ENCODE assay signal across 24 cellular contexts in genomic region chr9:21482213-21482612, GRCh38. TPM values are rescaled to one million over a fixed set of nuclear protein-coding genes. Genes with fewer than 3 reads are reported as not detected.
DNase-seq lines count a peak whose midpoint lies in the region; ATAC-seq, FAIRE-seq and TF ChIP-seq lines count a peak whose summit lies in the region.
"Had no signal": no experiment of that assay in that cellular context is flagged by ENCODE, and none has a peak within 500 bp of the region (broad histone marks: within the 10 kb centered on the region; RNA-seq: fewer than 3 reads in every experiment).

TSS of gene IFNE (minus strand) at chr9:21482313. CDS start at chr9:21481694, 619 bp downstream.

- CTCF ChIA-PET in GM12878 (lab: Yijun Ruan, JAX), result interaction anchor here (1.8 kb wide), 1 partner anchor 16 kb away, joined by 4 read pairs; no protein-coding TSS in a partner anchor

- no peak for ATAC-seq in GM12878
- ATAC-seq in thoracic aorta (ENCODE audit: insufficient number of reproducible peaks, low FRiP score, low read depth), result no peak
- ATAC-seq: A549 had no signal

- RAD21 ChIA-PET in GM12878 (lab: Charles Lee; ENCODE audit: unreplicated experiment), result no interaction called here

- in situ Hi-C loops in GM12878 (cut with MboI), result no loop called here

- H3K4me3 ChIP-seq in BLaER1 (no peak within 1 kb of the TSS), HL-60 (replicated peaks; ENCODE audit: insufficient read depth, low read length) (no peak within 1 kb of the TSS; the same call in 1 of the 2 replicates), GM12878 (no peak within 1 kb of the TSS), thoracic aorta (peak within 1 kb of the TSS; percentile 14)
- H3K4me3 ChIP-seq: A549, MG63, Peyer's patch, SJSA1 had no signal

- WGBS in GM12878 (ENCODE audit: insufficient coverage, insufficient replicate concordance, low lambda C conversion rate, missing lambda C conversion rate), result 28% methylated on average over 2 of the region's 2 CpGs

- H3K4me1 ChIP-seq in BLaER1, result peaks cover 8% of the 10 kb centered on the region; the same call in 1 of the 2 replicates
- H3K4me1 ChIP-seq in GM12878 (ENCODE audit: control insufficient read depth, insufficient read depth, low read length), result peaks cover 3% of the 10 kb centered on the region; the same call in 1 of the 2 replicates
- H3K4me1 ChIP-seq in thoracic aorta (ENCODE audit: control insufficient read depth in 1 of 2, low read depth in 2 of 2), result no peaks in the 10 kb centered on the region
- H3K4me1 ChIP-seq: A549, Peyer's patch had no signal

- H3K27ac ChIP-seq in BLaER1 (no peak within 1 kb of the TSS), HL-60 (replicated peaks) (peak within 1 kb of the TSS; percentile 50), GM12878 (ENCODE audit: control insufficient read depth, insufficient read depth) (no peak within 1 kb of the TSS), thoracic aorta (no peak within 1 kb of the TSS)
- H3K27ac ChIP-seq: A549, Peyer's patch, SJSA1 had no signal

- no TSS peak for BruUV-seq in GM12878 (replicated peaks; lab: Mats Ljungman, UMichigan)

- no peak for TF ChIP-seq RAD21 in GM12878 (IDR thresholded peaks at IDR 0.05; ENCODE audit: insufficient read depth, low read depth, low read length)

- H3K27me3 ChIP-seq in BLaER1 (no peaks in the 10 kb centered on the region), HL-60 (ENCODE audit: insufficient read depth, poor library complexity, severe bottlenecking) (no peaks in the 10 kb centered on the region), GM12878 (replicated peaks in 1 of 2; ENCODE audit: control insufficient read depth in 2 of 2, insufficient read depth in 2 of 2, low read length in 1 of 2) (no peaks in the 10 kb centered on the region; a peak in 1 of 4 replicates), thoracic aorta (replicated peaks; ENCODE audit: insufficient read depth) (no peaks in the 10 kb centered on the region)
- H3K27me3 ChIP-seq: MG63, Peyer's patch, SJSA1 had no signal

- TF ChIP-seq POLR2A in GM12878 (IDR thresholded peaks at IDR 0.05; ENCODE audit: low read depth, low read length), result no peak

- no peak within 1 kb of the TSS; the same call in 1 of the 2 replicates for H2AFZ ChIP-seq in GM12878 (ENCODE audit: control insufficient read depth, low read depth, low read length)

- H3K9me3 ChIP-seq in BLaER1, result peaks cover 5% of the 10 kb centered on the region; the same call in 1 of the 2 replicates
- no peaks in the 10 kb centered on the region for H3K9me3 ChIP-seq in GM12878 (replicated peaks; ENCODE audit: control insufficient read depth, insufficient read depth, low read length)
- peaks cover 3% of the 10 kb centered on the region for H3K9me3 ChIP-seq in thoracic aorta
- H3K9me3 ChIP-seq: Peyer's patch, SJSA1 had no signal

- no peak for TF ChIP-seq EP300 in GM12878 (IDR thresholded peaks at IDR 0.05; ENCODE audit: borderline replicate concordance in 1 of 2, control insufficient read depth in 1 of 2, low read depth in 2 of 2, low read length in 2 of 2)

- H3K9ac ChIP-seq in BLaER1, result no peak within 1 kb of the TSS
- no peak within 1 kb of the TSS for H3K9ac ChIP-seq in GM12878 (ENCODE audit: control insufficient read depth, insufficient read depth, low read length)

- H4K20me1 ChIP-seq in BLaER1 (no peaks in the 10 kb centered on the region), GM12878 (ENCODE audit: control insufficient read depth, insufficient read depth) (no peaks in the 10 kb centered on the region)

- POLR2A ChIA-PET in GM12878 (lab: Charles Lee), result no interaction called here

- no peak for DNase-seq in HL-60 (ENCODE audit: low read depth in 1 of 2, low spot score in 1 of 2)
- DNase-seq in GM12878 (ENCODE audit: low read depth, low spot score), result no peak
- DNase-seq in thoracic aorta (ENCODE audit: low spot score), result no peak
- no peak for DNase-seq in HK-2 (ENCODE audit: unreplicated experiment)
- no peak for DNase-seq in SHP77 treated with DMSO at 0.1 percent for 48 hours (lab: John Stamatoyannopoulos, UW)
- DNase-seq in NCI-H1092 (lab: John Stamatoyannopoulos, UW), result no peak
- DNase-seq: CD4-positive, CD25-positive, alpha-beta regulatory T cell; DMS153; DND-41; H7; MG63; NCI-H1048; NCI-H1417 treated with DMSO at 0.1 percent for 48 hours; NCI-H1694 treated with DMSO at 0.1 percent for 48 hours; NCI-H2081 treated with DMSO at 0.1 percent for 48 hours; NCI-H2171; NCI-H226; NCI-H510A; NCI-H69; Peyer's patch had no signal

- peak within 1 kb of the TSS; percentile 34; the same call in 1 of the 2 replicates for H3K4me2 ChIP-seq in BLaER1
- H3K4me2 ChIP-seq in GM12878 (ENCODE audit: control insufficient read depth, insufficient read depth), result peak within 1 kb of the TSS; percentile 21; the same call in 1 of the 2 replicates
- H3K4me2 ChIP-seq: A549 had no signal

- intact Hi-C loops in GM12878 (cut with micrococcal nuclease; ENCODE audit: unreplicated experiment), result loop anchor here (5.0 kb wide), 1 partner anchor 225 kb away; no protein-coding TSS in a partner anchor

- SMC1A ChIA-PET in GM12878 (lab: Charles Lee; ENCODE audit: uncharacterized antibody, unreplicated experiment), result interaction anchor here (0.7 kb wide), 1 partner anchor 526 kb away, joined by 3 read pairs; no protein-coding TSS in a partner anchor

- TF ChIP-seq CTCF in HL-60 (IDR thresholded peaks at IDR 0.05; ENCODE audit: insufficient read depth, low read length), result no peak
- TF ChIP-seq CTCF in GM12878 (IDR thresholded peaks at IDR 0.05 in 2 of 3, conservative IDR thresholded peaks at IDR 0.05 in 1 of 3; ENCODE audit: control insufficient read depth in 2 of 3, extremely low read depth in 1 of 3, insufficient read depth in 1 of 3, low read depth in 3 of 3, low read length in 3 of 3), result no peak
- no peak for TF ChIP-seq CTCF in thoracic aorta (IDR thresholded peaks at IDR 0.05)

- FAIRE-seq in GM12878 (lab: Jason Lieb, UNC), result no peak
- FAIRE-seq: A549, HTR-8/SVneo had no signal

- H3K36me3 ChIP-seq in BLaER1 (no peaks in the 10 kb centered on the region), GM12878 (ENCODE audit: control insufficient read depth in 2 of 2, insufficient read depth in 2 of 2, low read length in 1 of 2) (no peaks in the 10 kb centered on the region), thoracic aorta (no peaks in the 10 kb centered on the region)
- H3K36me3 ChIP-seq: Peyer's patch, SJSA1 had no signal

- no peaks in the 10 kb centered on the region for H3K79me2 ChIP-seq in GM12878 (ENCODE audit: control insufficient read depth, insufficient read depth, low read length)

TF ChIP-seq in GM12878, 131 proteins besides CTCF, POLR2A, EP300 and RAD21:
- TF ChIP-seq NR2C2 (IDR thresholded peaks at IDR 0.05; ENCODE audit: borderline replicate concordance, control insufficient read depth, insufficient read length, low read depth) (no peak), SMC3 (IDR thresholded peaks at IDR 0.05; ENCODE audit: borderline replicate concordance, low read length) (no peak), SIX5 (IDR thresholded peaks at IDR 0.05; ENCODE audit: low read depth, low read length, severe bottlenecking) (no peak), JUNB (IDR thresholded peaks at IDR 0.05) (no peak)

RNA-seq across cellular contexts. Expression of gene IFNE, which starts in this region (rescaled TPM):
- total RNA-seq in GM12878 (2013; cell fraction: nucleolus; rRNA removed), result not detected in 2 replicates
- total RNA-seq in GM12878 (2014; rRNA removed) (not detected in 2 replicates), GM12878 (2014; rRNA removed; fragmentation: Illumina TruSeq; extraction: Trizol) (not detected in 2 replicates), GM12878 (2021) (not detected in 2 replicates), thoracic aorta (not detected)
- polyA plus RNA-seq in GM12878 (2011; ENCODE audit: low read depth), result not detected
- polyA plus RNA-seq in GM12878 (2011; rRNA removed) (not detected in 2 replicates), GM12878 (2014; fragmentation: Illumina TruSeq; extraction: Trizol) (not detected in 2 replicates), GM12878 (2014; fragmentation: Nextera tagmentation; extraction: Ambion mirVana) (not detected), GM12878 (2014; rRNA removed) (not detected in 2 replicates), GM12878 (2016; fragmentation: Nextera tagmentation; extraction: Ambion mirVana) (not detected)
- not detected in 2 replicates for polyA plus RNA-seq in GM12878 (2011; cell fraction: cytosol; rRNA removed)
- not detected in 2 replicates for polyA plus RNA-seq in GM12878 (2011; cell fraction: nucleus; rRNA removed)
- polyA plus RNA-seq in GM12878 (2012), result not detected in 2 replicates
- polyA minus RNA-seq in GM12878 (2011; rRNA and poly(A)+ RNA removed), result not detected in 2 replicates
- polyA minus RNA-seq in GM12878 (2011; cell fraction: cytosol; rRNA and poly(A)+ RNA removed), result not detected in 2 replicates
- polyA minus RNA-seq in GM12878 (2011; cell fraction: nucleus; rRNA and poly(A)+ RNA removed), result not detected in 2 replicates
- total RNA-seq: CD4-positive, CD25-positive, alpha-beta regulatory T cell; H7 had no signal
- polyA plus RNA-seq: CD4-positive, CD25-positive, alpha-beta regulatory T cell had no signal
